In genomic region chr1:206210802-206211201, GRCh38 we compare ENCODE assay signal across 1 cellular context. TPM values are rescaled to one million over a fixed set of nuclear protein-coding genes. Genes with fewer than 3 reads are reported as not detected.
"Had no signal": no experiment of that assay in that cellular context is flagged by ENCODE, and none has a peak within 500 bp of the region (broad histone marks: within the 10 kb centered on the region; RNA-seq: fewer than 3 reads in every experiment).

No MANE protein-coding gene starts in this region.

RNA-seq across cellular contexts. Expression of gene FAM72A, which starts 8.2 kb away (rescaled TPM):
- total RNA-seq: ureter had no signal
